ENCODE assay signal across 18 cellular contexts in the genomic region with DNA sequence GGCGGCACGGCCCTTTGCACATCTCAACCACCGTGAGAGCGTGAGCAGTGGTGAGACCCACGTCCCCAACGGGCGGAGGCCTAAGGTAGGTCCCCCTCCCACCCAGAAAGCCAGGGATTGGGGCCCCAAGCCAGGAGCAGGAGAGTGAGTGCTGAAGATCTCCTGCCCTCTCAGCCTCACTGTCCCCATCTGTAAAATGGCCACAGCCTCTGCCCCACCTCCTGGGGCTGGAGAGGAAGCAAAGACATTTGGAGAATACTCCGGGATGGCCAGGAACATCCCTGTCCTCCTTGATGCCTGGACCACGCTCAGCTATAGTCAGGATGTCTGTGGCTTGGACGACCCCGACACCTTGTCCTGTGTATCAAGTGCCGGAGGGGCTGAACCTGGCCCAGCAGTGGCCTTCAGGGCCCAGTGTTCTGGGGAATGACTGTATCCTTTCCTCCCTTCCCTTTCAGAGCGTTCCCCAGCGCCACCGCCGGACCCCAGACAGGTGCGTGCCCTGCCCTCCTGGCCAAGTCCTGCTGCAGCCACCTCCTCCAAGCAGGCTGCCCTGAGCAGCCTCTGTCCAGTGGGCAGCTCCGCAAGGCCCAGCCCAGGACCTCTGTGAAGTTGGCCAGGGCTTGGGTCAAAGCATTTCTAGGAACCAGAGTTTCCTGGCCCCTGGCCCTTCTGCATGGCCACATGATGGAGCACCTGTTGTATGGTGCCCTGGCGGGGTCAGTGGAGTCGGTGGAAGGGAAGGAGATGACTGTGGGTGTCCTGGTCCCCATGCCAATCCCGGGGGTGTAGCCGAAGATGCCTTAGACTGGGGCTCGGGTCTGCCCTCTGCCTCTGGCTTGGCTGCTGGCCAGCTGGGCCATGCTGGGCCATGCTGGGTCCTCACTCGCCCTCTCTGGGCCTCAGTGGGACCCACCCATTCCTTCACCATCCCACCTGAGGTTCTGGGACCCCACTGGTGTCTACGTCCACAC. TPM values are rescaled to one million over a fixed set of nuclear protein-coding genes. Genes with fewer than 3 reads are reported as not detected.
A peak's percentile ranks its signal among the peaks of the same experiment; 100 is the strongest.
DNase-seq lines count a peak whose midpoint lies in the region; ATAC-seq and TF ChIP-seq lines count a peak whose summit lies in the region.
"Had no signal": no experiment of that assay in that cellular context is flagged by ENCODE, and none has a peak within 500 bp of the region (broad histone marks: within the 10 kb centered on the region; RNA-seq: fewer than 3 reads in every experiment).

No MANE protein-coding gene starts in this region.

- H3K4me1 ChIP-seq in right cardiac atrium (ENCODE audit: control insufficient read depth, insufficient read depth, low read length) = no peaks in the 10 kb centered on the region
- peaks cover 65% of the 10 kb centered on the region for H3K4me1 ChIP-seq in skeletal muscle satellite cell (ENCODE audit: control insufficient read depth, insufficient read depth, low read length)
- peaks cover 4% of the 10 kb centered on the region; the same call in 1 of the 2 replicates for H3K4me1 ChIP-seq in PC-3 (ENCODE audit: insufficient read depth, low read length)
- H3K4me1 ChIP-seq in SJCRH30 = no peaks in the 10 kb centered on the region
- H3K4me1 ChIP-seq: pancreas had no signal

- TF ChIP-seq CTCF in GM13977 (IDR thresholded peaks at IDR 0.05; ENCODE audit: extremely low read depth, insufficient read depth, missing control alignments) (no peak), PC-3 (conservative IDR thresholded peaks at IDR 0.05; ENCODE audit: low read depth, low read length) (no peak)

- CTCF ChIA-PET in PC-3 (lab: Charles Lee) = no interaction called here

- H3K9me3 Mint-ChIP-seq in activated T-cell treated with anti-CD3 and anti-CD28 coated beads, Interleukin-2, amount 50 U/mL, for 4 hours = no peaks in the 10 kb centered on the region
- no peaks in the 10 kb centered on the region for H3K9me3 Mint-ChIP-seq in activated T-cell treated with anti-CD3 and anti-CD28 coated beads, Interleukin-2, amount 50 U/mL, for 72 hours

- no TSS peak for BruUV-seq in PC-3 (replicated peaks; lab: Mats Ljungman, UMichigan)

- H3K27me3 ChIP-seq in right cardiac atrium (ENCODE audit: control insufficient read depth, insufficient read depth) (no peaks in the 10 kb centered on the region), skeletal muscle satellite cell (ENCODE audit: control insufficient read depth, insufficient read depth, low read length) (no peaks in the 10 kb centered on the region), PC-3 (ENCODE audit: low read length) (no peaks in the 10 kb centered on the region), SJCRH30 (no peaks in the 10 kb centered on the region)
- H3K27me3 ChIP-seq: pancreas had no signal

- no peaks in the 10 kb centered on the region for H3K4me1 Mint-ChIP-seq in activated T-cell treated with anti-CD3 and anti-CD28 coated beads, Interleukin-2, amount 50 U/mL, for 4 hours (ENCODE audit: low read depth)
- H3K4me1 Mint-ChIP-seq in activated T-cell treated with anti-CD3 and anti-CD28 coated beads, Interleukin-2, amount 50 U/mL, for 72 hours (ENCODE audit: low read depth) = peaks cover under 1% of the 10 kb centered on the region

- H2AFZ ChIP-seq in PC-3 (ENCODE audit: low read length) = no peak overlapping the region

- no peak overlapping the region for H3K27ac Mint-ChIP-seq in activated T-cell treated with anti-CD3 and anti-CD28 coated beads, Interleukin-2, amount 50 U/mL, for 72 hours

- H3K36me3 Mint-ChIP-seq in activated T-cell treated with anti-CD3 and anti-CD28 coated beads, Interleukin-2, amount 50 U/mL, for 4 hours (ENCODE audit: insufficient read depth) = peaks cover 15% of the 10 kb centered on the region
- peaks cover 0 to 1% of the 10 kb centered on the region in 2 donors for H3K36me3 Mint-ChIP-seq in activated T-cell treated with anti-CD3 and anti-CD28 coated beads, Interleukin-2, amount 50 U/mL, for 72 hours (ENCODE audit: insufficient read depth in 2 of 2)

- H4K20me1 ChIP-seq in PC-3 (ENCODE audit: low read length) = no peaks in the 10 kb centered on the region

- peak; percentile 2 for DNase-seq in activated T-cell treated with anti-CD3 and anti-CD28 coated beads, Interleukin-2, amount 50 U/mL, for 4 hours
- no peak for DNase-seq in activated T-cell treated with anti-CD3 and anti-CD28 coated beads, Interleukin-2, amount 50 U/mL, for 72 hours
- DNase-seq in GM13977 (ENCODE audit: low spot score) = peak; percentile 20
- DNase-seq in right cardiac atrium = peak; percentile 21 to 60 (median 42)
- no peak for DNase-seq in PC-3
- no peak for DNase-seq in SJCRH30
- DNase-seq: Calu3; erythroblast; glutamatergic neuron; NCI-H1105; stimulated activated naive CD8-positive, alpha-beta T cell treated with anti-CD3 and anti-CD28 coated beads, Interleukin-15, Interleukin-2, amounts not matched to agents 100 U/mL and 50 U/mL, for 24 hours; T-helper 2 cell had no signal

- H3K4me2 ChIP-seq in skeletal muscle satellite cell (ENCODE audit: low read length) (no peak overlapping the region), PC-3 (ENCODE audit: low read length) (no peak overlapping the region)

- no peaks in the 10 kb centered on the region for H3K9me2 ChIP-seq in PC-3 (replicated peaks; ENCODE audit: low read length)

- H3K4me3 ChIP-seq in right cardiac atrium (ENCODE audit: low read length) = no peak overlapping the region
- H3K4me3 ChIP-seq in skeletal muscle satellite cell (ENCODE audit: low read length) = no peak overlapping the region
- no peak overlapping the region for H3K4me3 ChIP-seq in PC-3 (ENCODE audit: low read length)
- H3K4me3 ChIP-seq in SJCRH30 = no peak overlapping the region
- H3K4me3 ChIP-seq: pancreas had no signal

- no peaks in the 10 kb centered on the region for H3F3A ChIP-seq in PC-3 (ENCODE audit: low read length, unreplicated experiment)

- H3K27ac ChIP-seq in right cardiac atrium (ENCODE audit: low read length) (no peak overlapping the region), PC-3 (ENCODE audit: low read length) (no peak overlapping the region), SJCRH30 (no peak overlapping the region)
- H3K27ac ChIP-seq: HL-60, pancreas had no signal

- H3K36me3 ChIP-seq in skeletal muscle satellite cell (ENCODE audit: insufficient read depth, low read length) = peaks cover 58% of the 10 kb centered on the region
- H3K36me3 ChIP-seq in PC-3 (ENCODE audit: low read depth, low read length) = no peaks in the 10 kb centered on the region
- no peaks in the 10 kb centered on the region for H3K36me3 ChIP-seq in SJCRH30
- H3K36me3 ChIP-seq: pancreas had no signal

- intact Hi-C loops in right cardiac atrium (cut with DNase I) (loop anchor here in 1 of 4 donors (10.0 kb wide), 1 partner anchor 60 kb away; no protein-coding TSS in a partner anchor), PC-3 (cut with micrococcal nuclease) (no loop called here)

- no peak overlapping the region for H3K4me3 Mint-ChIP-seq in activated T-cell treated with anti-CD3 and anti-CD28 coated beads, Interleukin-2, amount 50 U/mL, for 4 hours
- no peak overlapping the region for H3K4me3 Mint-ChIP-seq in activated T-cell treated with anti-CD3 and anti-CD28 coated beads, Interleukin-2, amount 50 U/mL, for 72 hours

- no peaks in the 10 kb centered on the region for H3K27me3 Mint-ChIP-seq in activated T-cell treated with anti-CD3 and anti-CD28 coated beads, Interleukin-2, amount 50 U/mL, for 4 hours (ENCODE audit: low read depth)
- H3K27me3 Mint-ChIP-seq in activated T-cell treated with anti-CD3 and anti-CD28 coated beads, Interleukin-2, amount 50 U/mL, for 72 hours (ENCODE audit: low read depth) = no peaks in the 10 kb centered on the region

- 90% methylated on average over 25 of the region's 25 CpGs for WGBS in right cardiac atrium

- in situ Hi-C loops in GM13977 (cut with MboI; ENCODE audit: low pct_unique_long_range_greater_than_20kb, low sequenced_read_pairs, unreplicated experiment) = no loop called here

- H3K9me3 ChIP-seq in right cardiac atrium (ENCODE audit: control insufficient read depth, low read length) = no peaks in the 10 kb centered on the region
- no peaks in the 10 kb centered on the region for H3K9me3 ChIP-seq in skeletal muscle satellite cell (replicated peaks; ENCODE audit: low read length)
- no peaks in the 10 kb centered on the region for H3K9me3 ChIP-seq in PC-3 (ENCODE audit: low read length)
- H3K9me3 ChIP-seq in SJCRH30 (replicated peaks) = no peaks in the 10 kb centered on the region
- H3K9me3 ChIP-seq: pancreas had no signal

- H3K79me2 ChIP-seq in PC-3 (ENCODE audit: low read length) = no peaks in the 10 kb centered on the region

- H3K9ac ChIP-seq in skeletal muscle satellite cell (ENCODE audit: low read depth, low read length) (peak overlapping the region; percentile 43), PC-3 (ENCODE audit: low read length) (no peak overlapping the region)

- POLR2A ChIA-PET in PC-3 (lab: Charles Lee; ENCODE audit: unreplicated experiment) = no interaction called here

- ATAC-seq in activated T-cell treated with anti-CD3 and anti-CD28 coated beads, Interleukin-2, amount 50 U/mL, for 4 hours = no peak
- ATAC-seq in activated T-cell treated with anti-CD3 and anti-CD28 coated beads, Interleukin-2, amount 50 U/mL, for 72 hours (replicated peaks in 1 of 2) = no peak
- no peak for ATAC-seq in right cardiac atrium
- no peak for ATAC-seq in PC-3
- ATAC-seq in GM18519 (IDR thresholded peaks at IDR 0.05; ENCODE audit: low FRiP score, unreplicated experiment) = no peak
- ATAC-seq: activated CD4-positive, CD25-positive, alpha-beta regulatory T cell treated with anti-CD3 and anti-CD28 coated beads, Interleukin-2, amount 50 U/mL, for 24 hours; HCT116; pancreas; stimulated activated naive CD8-positive, alpha-beta T cell treated with anti-CD3 and anti-CD28 coated beads, Interleukin-15, Interleukin-2, amounts not matched to agents 100 U/mL and 50 U/mL, for 24 hours had no signal

RNA-seq across cellular contexts. Expression of gene ADCY7, which starts 38.4 kb away (rescaled TPM):
- 10 to 100 TPM; 61.7 to 77.6 (median 70.7) TPM for total RNA-seq in activated T-cell treated with anti-CD3 and anti-CD28 coated beads, Interleukin-2, amount 50 U/mL, for 4 hours
- total RNA-seq in activated T-cell treated with anti-CD3 and anti-CD28 coated beads, Interleukin-2, amount 50 U/mL, for 72 hours = 10 to 100 TPM; 67.5 to 97.1 TPM
- total RNA-seq in right cardiac atrium (10 to 100 TPM; 11.4 to 21.2 (median 18.2) TPM), PC-3 (2014; rRNA removed) (13.1 and 14.1 TPM in 2 replicates)
- polyA plus RNA-seq in right cardiac atrium = 4.8 TPM
- total RNA-seq in skeletal muscle satellite cell (2012; rRNA removed) = 57.0 and 57.7 TPM in 2 replicates
- total RNA-seq in SJCRH30 (2014; rRNA removed; shearing (Covaris generic)) = 26.2 and 27.1 TPM in 2 replicates

Comparison
In these comparisons a context has a peak if more than half of its experiments do, and no peak if none do; other contexts are left out.
1. DNase-seq: peak in activated T-cell treated with anti-CD3 and anti-CD28 coated beads, Interleukin-2, amount 50 U/mL, for 4 hours (single experiment), GM13977 (single experiment) and right cardiac atrium (3 of 3); none in activated T-cell treated with anti-CD3 and anti-CD28 coated beads, Interleukin-2, amount 50 U/mL, for 72 hours (0 of 2), PC-3 (single experiment) and SJCRH30 (0 of 2).